ENCODE assay signal across 1 cellular context in genomic region chr10:70198696-70199466, GRCh38.
TF ChIP-seq lines count a peak whose summit lies in the region.

No MANE protein-coding gene starts in this region.

TF ChIP-seq in GM23338, 12 proteins besides CTCF, POLR2A, EP300 and RAD21 (continued from another document):
- TF ChIP-seq ZNF462 (CRISPR knock-in tag; IDR thresholded peaks at IDR 0.05) (no peak), ETS1 (IDR thresholded peaks at IDR 0.05) (no peak), CREB1 (CRISPR knock-in tag; IDR thresholded peaks at IDR 0.05; ENCODE audit: low read depth) (no peak), ZNF331 (CRISPR knock-in tag; IDR thresholded peaks at IDR 0.05; ENCODE audit: low read depth) (no peak), REST (IDR thresholded peaks at IDR 0.05; ENCODE audit: unreplicated experiment) (no peak), EZH2 (IDR thresholded peaks at IDR 0.05; ENCODE audit: low read depth, unreplicated experiment) (no peak), JUNB (IDR thresholded peaks at IDR 0.05; ENCODE audit: unreplicated experiment) (no peak)
TF ChIP-seq in GM23338: peak in this region for 0.
